In genomic region chr11:30521297-30522071, GRCh38 we compare ENCODE assay signal across 25 cellular contexts.
"Had no signal": no experiment of that assay in that cellular context is flagged by ENCODE, and none has a peak within 500 bp of the region (broad histone marks: within the 10 kb centered on the region; RNA-seq: fewer than 3 reads in every experiment).

No MANE protein-coding gene starts in this region.

- H3K4me3 Mint-ChIP-seq: activated CD4-positive, alpha-beta memory T cell treated with anti-CD3 and anti-CD28 coated beads, Interleukin-2, amount 10 ng/mL, durations not matched to agents 7 days and 5 days; activated CD4-positive, alpha-beta T cell treated with anti-CD3 and anti-CD28 coated beads for 36 hours; activated naive CD8-positive, alpha-beta T cell treated with anti-CD3 and anti-CD28 coated beads, Interleukin-2, amount 50 U/mL, for 24 hours; activated T-cell treated with anti-CD3 and anti-CD28 coated beads, Interleukin-2, amount 50 U/mL, for 4 hours; brain; IgD-negative memory B cell; T-helper 17 cell had no signal

- H3K27me3 Mint-ChIP-seq: activated CD4-positive, alpha-beta memory T cell treated with anti-CD3 and anti-CD28 coated beads, Interleukin-2, amount 10 ng/mL, durations not matched to agents 7 days and 5 days had no signal

- H3K36me3 Mint-ChIP-seq: activated naive CD4-positive, alpha-beta T cell treated with anti-CD3 and anti-CD28 coated beads, Interleukin-2, amount 50 U/mL, for 72 hours; IgD-negative memory B cell had no signal

- H3K36me3 ChIP-seq: ascending aorta had no signal

- ATAC-seq: activated CD4-positive, alpha-beta T cell treated with anti-CD3 and anti-CD28 coated beads for 36 hours; activated naive CD4-positive, alpha-beta T cell treated with anti-CD3 and anti-CD28 coated beads, Interleukin-2, amount 50 U/mL, for 72 hours; activated naive CD8-positive, alpha-beta T cell treated with anti-CD3 and anti-CD28 coated beads, Interleukin-2, amount 50 U/mL, for 24 hours; activated T-cell treated with anti-CD3 and anti-CD28 coated beads, Interleukin-2, amount 50 U/mL, for 4 hours; T-helper 17 cell had no signal

- DNase-seq: activated CD4-positive, alpha-beta memory T cell treated with anti-CD3 and anti-CD28 coated beads, Interleukin-2, amount 10 ng/mL, durations not matched to agents 7 days and 5 days; activated CD4-positive, alpha-beta T cell treated with anti-CD3 and anti-CD28 coated beads for 36 hours; activated CD4-positive, alpha-beta T cell treated with anti-CD3 and anti-CD28 coated beads, Interleukin-2, amount 50 U/mL, for 1 hour; activated effector memory CD4-positive, alpha-beta T cell treated with anti-CD3 and anti-CD28 coated beads, Interleukin-2, amount 50 U/mL, for 16 hours; activated naive CD4-positive, alpha-beta T cell treated with Interleukin-2 at 50 U/mL for 16 hours; activated naive CD8-positive, alpha-beta T cell treated with anti-CD3 and anti-CD28 coated beads, Interleukin-2, amount 50 U/mL, for 24 hours; activated T-cell treated with anti-CD3 and anti-CD28 coated beads, Interleukin-2, amount 50 U/mL, for 4 hours; amniotic stem cell; NCI-H1092; NCI-H1417; NCI-H1930; NCI-H2171; NCI-H2227 treated with DMSO at 0.1 percent for 48 hours; NCI-H446 treated with DMSO at 0.1 percent for 48 hours; NCI-H524 treated with DMSO at 0.1 percent for 48 hours; NCI-H82; SIG-M5; T-helper 17 cell; T1000 had no signal

- H3K27ac Mint-ChIP-seq: activated CD4-positive, alpha-beta memory T cell treated with anti-CD3 and anti-CD28 coated beads, Interleukin-2, amount 10 ng/mL, durations not matched to agents 7 days and 5 days; activated CD4-positive, alpha-beta T cell treated with anti-CD3 and anti-CD28 coated beads for 36 hours; activated naive CD4-positive, alpha-beta T cell treated with anti-CD3 and anti-CD28 coated beads, Interleukin-2, amount 50 U/mL, for 72 hours; activated naive CD8-positive, alpha-beta T cell treated with anti-CD3 and anti-CD28 coated beads, Interleukin-2, amount 50 U/mL, for 24 hours; IgD-negative memory B cell; T-helper 17 cell had no signal

- H3K9me3 ChIP-seq: ascending aorta had no signal

- H3K4me1 Mint-ChIP-seq: activated CD4-positive, alpha-beta memory T cell treated with anti-CD3 and anti-CD28 coated beads, Interleukin-2, amount 10 ng/mL, durations not matched to agents 7 days and 5 days; activated CD4-positive, alpha-beta T cell treated with anti-CD3 and anti-CD28 coated beads for 36 hours; activated naive CD8-positive, alpha-beta T cell treated with anti-CD3 and anti-CD28 coated beads, Interleukin-2, amount 50 U/mL, for 24 hours; IgD-negative memory B cell; T-helper 17 cell had no signal

- H3K4me3 ChIP-seq: ascending aorta had no signal

- H3K9me3 Mint-ChIP-seq: activated CD4-positive, alpha-beta memory T cell treated with anti-CD3 and anti-CD28 coated beads, Interleukin-2, amount 10 ng/mL, durations not matched to agents 7 days and 5 days; activated naive CD8-positive, alpha-beta T cell treated with anti-CD3 and anti-CD28 coated beads, Interleukin-2, amount 50 U/mL, for 24 hours; activated T-cell treated with anti-CD3 and anti-CD28 coated beads, Interleukin-2, amount 50 U/mL, for 4 hours; IgD-negative memory B cell had no signal

- H3K27ac ChIP-seq: ascending aorta, KMS-11, VCaP had no signal

- H3K27me3 ChIP-seq: ascending aorta had no signal
